1 cellular context compared by ENCODE assay signal in the genomic region with DNA sequence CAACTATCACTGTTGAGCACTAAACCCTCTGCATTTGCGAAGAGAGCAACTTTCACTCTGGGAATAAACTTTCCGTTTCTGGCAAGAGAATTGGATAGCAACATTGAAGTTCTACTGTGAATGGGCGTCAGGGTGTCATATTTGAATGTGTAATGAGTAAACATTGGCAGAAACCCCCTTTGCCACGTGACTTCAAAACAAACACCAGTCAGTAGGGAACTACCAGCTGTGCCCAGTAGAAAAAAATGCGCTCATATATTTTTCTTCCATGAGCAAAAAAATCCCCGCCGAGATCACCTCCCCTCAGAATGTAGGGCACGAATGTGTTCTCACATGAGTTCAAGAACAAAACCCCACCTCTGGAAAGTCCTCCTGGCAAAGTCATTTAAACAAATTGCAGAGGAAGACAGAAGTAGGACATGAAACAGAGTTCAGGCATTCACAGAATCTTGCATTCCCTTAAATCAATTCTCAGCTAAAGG.
TF ChIP-seq lines count a peak whose summit lies in the region.

No MANE protein-coding gene starts in this region.

TF ChIP-seq in GM23338, 12 proteins besides CTCF, POLR2A, EP300 and RAD21 (continued from another document):
- TF ChIP-seq, protein P1, sequence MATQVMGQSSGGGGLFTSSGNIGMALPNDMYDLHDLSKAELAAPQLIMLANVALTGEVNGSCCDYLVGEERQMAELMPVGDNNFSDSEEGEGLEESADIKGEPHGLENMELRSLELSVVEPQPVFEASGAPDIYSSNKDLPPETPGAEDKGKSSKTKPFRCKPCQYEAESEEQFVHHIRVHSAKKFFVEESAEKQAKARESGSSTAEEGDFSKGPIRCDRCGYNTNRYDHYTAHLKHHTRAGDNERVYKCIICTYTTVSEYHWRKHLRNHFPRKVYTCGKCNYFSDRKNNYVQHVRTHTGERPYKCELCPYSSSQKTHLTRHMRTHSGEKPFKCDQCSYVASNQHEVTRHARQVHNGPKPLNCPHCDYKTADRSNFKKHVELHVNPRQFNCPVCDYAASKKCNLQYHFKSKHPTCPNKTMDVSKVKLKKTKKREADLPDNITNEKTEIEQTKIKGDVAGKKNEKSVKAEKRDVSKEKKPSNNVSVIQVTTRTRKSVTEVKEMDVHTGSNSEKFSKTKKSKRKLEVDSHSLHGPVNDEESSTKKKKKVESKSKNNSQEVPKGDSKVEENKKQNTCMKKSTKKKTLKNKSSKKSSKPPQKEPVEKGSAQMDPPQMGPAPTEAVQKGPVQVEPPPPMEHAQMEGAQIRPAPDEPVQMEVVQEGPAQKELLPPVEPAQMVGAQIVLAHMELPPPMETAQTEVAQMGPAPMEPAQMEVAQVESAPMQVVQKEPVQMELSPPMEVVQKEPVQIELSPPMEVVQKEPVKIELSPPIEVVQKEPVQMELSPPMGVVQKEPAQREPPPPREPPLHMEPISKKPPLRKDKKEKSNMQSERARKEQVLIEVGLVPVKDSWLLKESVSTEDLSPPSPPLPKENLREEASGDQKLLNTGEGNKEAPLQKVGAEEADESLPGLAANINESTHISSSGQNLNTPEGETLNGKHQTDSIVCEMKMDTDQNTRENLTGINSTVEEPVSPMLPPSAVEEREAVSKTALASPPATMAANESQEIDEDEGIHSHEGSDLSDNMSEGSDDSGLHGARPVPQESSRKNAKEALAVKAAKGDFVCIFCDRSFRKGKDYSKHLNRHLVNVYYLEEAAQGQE (IDR thresholded peaks at IDR 0.05; ENCODE audit: unreplicated experiment) = no peak
